Comparison of ENCODE assay signal across 18 cellular contexts in genomic region chr12:118680361-118680963, GRCh38.
DNase-seq lines count a peak whose midpoint lies in the region; ATAC-seq, FAIRE-seq and TF ChIP-seq lines count a peak whose summit lies in the region.
"Had no signal": no experiment of that assay in that cellular context is flagged by ENCODE, and none has a peak within 500 bp of the region (broad histone marks: within the 10 kb centered on the region; RNA-seq: fewer than 3 reads in every experiment).

No MANE protein-coding gene starts in this region.

- H2AFZ ChIP-seq in K562 (ENCODE audit: low read depth, low read length): peak overlapping the region; percentile 78
- H2AFZ ChIP-seq in neural progenitor cell (replicated peaks): no peak overlapping the region

- no peaks in the 10 kb centered on the region for H3K4me1 ChIP-seq in K562 (replicated peaks in 1 of 2; ENCODE audit: control insufficient read depth in 2 of 2, insufficient read depth in 2 of 2, low read length in 2 of 2)
- H3K4me1 ChIP-seq in neural progenitor cell: peaks cover 13% of the 10 kb centered on the region
- H3K4me1 ChIP-seq in CD8-positive, alpha-beta memory T cell (ENCODE audit: insufficient read depth, low read length): no peaks in the 10 kb centered on the region
- H3K4me1 ChIP-seq: adrenal gland, esophagus muscularis mucosa, left lung, uterus had no signal

- TF ChIP-seq CTCF in NB4 (IDR thresholded peaks at IDR 0.05; ENCODE audit: low read depth, low read length) (peak; percentile 10), K562 (IDR thresholded peaks at IDR 0.05 in 2 of 3, conservative IDR thresholded peaks at IDR 0.05 in 1 of 3; ENCODE audit: insufficient read depth in 2 of 3, low read depth in 1 of 3, low read length in 3 of 3) (peak; percentile 41 to 57 (median 51); a peak in 5 of 6 replicates), neural progenitor cell (IDR thresholded peaks at IDR 0.05) (no peak)

- H3K9ac ChIP-seq in K562 (ENCODE audit: insufficient read depth in 1 of 2, low read depth in 2 of 2, low read length in 2 of 2): no peak overlapping the region
- no peak overlapping the region for H3K9ac ChIP-seq in neural progenitor cell

- DNase-seq in HT-29 (ENCODE audit: low spot score) (peak; percentile 4), NB4 (ENCODE audit: low read depth) (peak; percentile 24), K562 (ENCODE audit: extremely low read depth in 1 of 4, low spot score in 3 of 4) (peak in 2 of 4 experiments; percentile 31 to 47), neural progenitor cell (ENCODE audit: low spot score) (peak; percentile 16)
- DNase-seq in CD8-positive, alpha-beta memory T cell: no peak
- DNase-seq: activated CD4-positive, alpha-beta memory T cell treated with anti-CD3 and anti-CD28 coated beads for 36 hours; adrenal gland; CD4-positive, CD25-positive, alpha-beta regulatory T cell; hypothalamus; naive thymus-derived CD8-positive, alpha-beta T cell; NCI-H1105; NCI-H510A treated with DMSO at 0.1 percent for 48 hours; stimulated activated naive CD4-positive, alpha-beta T cell; uterus had no signal

- TF ChIP-seq RAD21 in K562 (CRISPR knock-in tag; conservative IDR thresholded peaks at IDR 0.05 in 1 of 2, IDR thresholded peaks at IDR 0.05 in 1 of 2): no peak; a peak in 1 of 4 replicates

- peaks cover 2% of the 10 kb centered on the region for H3K27me3 Mint-ChIP-seq in neural progenitor cell (ENCODE audit: insufficient read depth, low read depth)
- peaks cover 0 to 6% of the 10 kb centered on the region in 2 donors for H3K27me3 Mint-ChIP-seq in CD8-positive, alpha-beta memory T cell
- H3K27me3 Mint-ChIP-seq: activated CD4-positive, alpha-beta memory T cell treated with anti-CD3 and anti-CD28 coated beads for 36 hours; CD4-positive, CD25-positive, alpha-beta regulatory T cell had no signal

- in situ Hi-C loops in K562 (cut with MboI): no loop called here

- H3K27ac Mint-ChIP-seq in neural progenitor cell: peak overlapping the region; percentile 85
- no peak overlapping the region for H3K27ac Mint-ChIP-seq in CD8-positive, alpha-beta memory T cell
- H3K27ac Mint-ChIP-seq: activated CD4-positive, alpha-beta memory T cell treated with anti-CD3 and anti-CD28 coated beads for 36 hours; CD4-positive, CD25-positive, alpha-beta regulatory T cell; naive thymus-derived CD8-positive, alpha-beta T cell had no signal

- no peaks in the 10 kb centered on the region for H4K20me1 ChIP-seq in K562 (replicated peaks; ENCODE audit: control insufficient read depth, insufficient read depth, low read length)
- H4K20me1 ChIP-seq in neural progenitor cell (ENCODE audit: low read depth): no peaks in the 10 kb centered on the region

- H3F3A ChIP-seq in neural progenitor cell (ENCODE audit: low read depth): no peaks in the 10 kb centered on the region

- WGBS in K562 (ENCODE audit: insufficient coverage, low coverage, missing lambda C conversion rate): 0% methylated on average over 7 of the region's 7 CpGs

- H3K36me3 ChIP-seq in K562 (ENCODE audit: control insufficient read depth, insufficient read depth, low read length): no peaks in the 10 kb centered on the region
- no peaks in the 10 kb centered on the region for H3K36me3 ChIP-seq in neural progenitor cell
- H3K36me3 ChIP-seq in CD8-positive, alpha-beta memory T cell (ENCODE audit: insufficient read depth, low read length): no peaks in the 10 kb centered on the region
- H3K36me3 ChIP-seq: adrenal gland, esophagus muscularis mucosa, left lung, uterus had no signal

- peak; percentile 93 for ATAC-seq in K562
- ATAC-seq in GM18519 (IDR thresholded peaks at IDR 0.05; ENCODE audit: low FRiP score, unreplicated experiment): no peak
- ATAC-seq in GM19452 (IDR thresholded peaks at IDR 0.05; ENCODE audit: unreplicated experiment): no peak
- ATAC-seq: left lung; naive thymus-derived CD8-positive, alpha-beta T cell had no signal

- TF ChIP-seq POLR2A in NB4 (IDR thresholded peaks at IDR 0.05; ENCODE audit: extremely low read depth, insufficient read length): no peak
- no peak for TF ChIP-seq POLR2A in K562 (conservative IDR thresholded peaks at IDR 0.05)

- H3K4me3 ChIP-seq in NB4 (ENCODE audit: low read depth, low read length) (no peak overlapping the region), K562 (no peak overlapping the region), neural progenitor cell (no peak overlapping the region)
- H3K4me3 ChIP-seq in CD8-positive, alpha-beta memory T cell (ENCODE audit: low read length): no peak overlapping the region
- H3K4me3 ChIP-seq: adrenal gland, esophagus muscularis mucosa, left lung, uterus had no signal

- H3K4me1 Mint-ChIP-seq in neural progenitor cell: peaks cover 16% of the 10 kb centered on the region
- no peaks in the 10 kb centered on the region for H3K4me1 Mint-ChIP-seq in CD8-positive, alpha-beta memory T cell
- H3K4me1 Mint-ChIP-seq: CD4-positive, CD25-positive, alpha-beta regulatory T cell; naive thymus-derived CD8-positive, alpha-beta T cell had no signal

- H3K27ac ChIP-seq in K562 (ENCODE audit: extremely low read depth, low read depth, low read length) (no peak overlapping the region), neural progenitor cell (no peak overlapping the region)
- H3K27ac ChIP-seq in CD8-positive, alpha-beta memory T cell (ENCODE audit: low read depth, low read length): no peak overlapping the region
- H3K27ac ChIP-seq: adrenal gland, esophagus muscularis mucosa, left lung, uterus had no signal

- no TSS peak for BruUV-seq in K562 (replicated peaks; lab: Mats Ljungman, UMichigan)

- no peak for TF ChIP-seq EP300 in K562 (IDR thresholded peaks at IDR 0.05; ENCODE audit: low read length)

- CTCF ChIA-PET in K562 (lab: Yijun Ruan, JAX; ENCODE audit: low intra/inter-chr PET ratio): no interaction called here
- CTCF ChIA-PET in CD8-positive, alpha-beta memory T cell (lab: Charles Lee): no interaction called here

- no peaks in the 10 kb centered on the region for H3K9me3 ChIP-seq in K562 (replicated peaks; ENCODE audit: control insufficient read depth, insufficient read depth, low read depth, low read length)
- H3K9me3 ChIP-seq in neural progenitor cell (ENCODE audit: low read depth): no peaks in the 10 kb centered on the region
- no peaks in the 10 kb centered on the region for H3K9me3 ChIP-seq in CD8-positive, alpha-beta memory T cell (ENCODE audit: low read length)
- H3K9me3 ChIP-seq: adrenal gland, uterus had no signal

- H3K4me2 ChIP-seq in K562 (ENCODE audit: insufficient read depth, low read length) (peak overlapping the region; percentile 66), neural progenitor cell (peak overlapping the region; percentile 47)

- POLR2A ChIA-PET in K562 (lab: Yijun Ruan, JAX): no interaction called here
- POLR2A ChIA-PET in CD8-positive, alpha-beta memory T cell (lab: Charles Lee): no interaction called here

- H3K9me1 ChIP-seq in K562 (ENCODE audit: control insufficient read depth, insufficient read depth, low read length): no peaks in the 10 kb centered on the region

- peak; percentile 85 for FAIRE-seq in K562 (lab: Jason Lieb, UNC)

- no peaks in the 10 kb centered on the region for H3K79me2 ChIP-seq in K562 (ENCODE audit: control insufficient read depth, insufficient read depth, low read length)
- no peaks in the 10 kb centered on the region for H3K79me2 ChIP-seq in neural progenitor cell (ENCODE audit: low read depth)

- no peaks in the 10 kb centered on the region for H3K27me3 ChIP-seq in K562 (ENCODE audit: control insufficient read depth in 2 of 2, insufficient read depth in 2 of 2, low read length in 2 of 2)
- no peaks in the 10 kb centered on the region for H3K27me3 ChIP-seq in neural progenitor cell
- no peaks in the 10 kb centered on the region for H3K27me3 ChIP-seq in CD8-positive, alpha-beta memory T cell (ENCODE audit: insufficient read depth, low read length, poor library complexity, severe bottlenecking)
- H3K27me3 ChIP-seq: adrenal gland, uterus had no signal

- no peaks in the 10 kb centered on the region for H3K36me3 Mint-ChIP-seq in neural progenitor cell
- H3K36me3 Mint-ChIP-seq in CD8-positive, alpha-beta memory T cell: no peaks in the 10 kb centered on the region
- H3K36me3 Mint-ChIP-seq: activated CD4-positive, alpha-beta memory T cell treated with anti-CD3 and anti-CD28 coated beads for 36 hours; CD4-positive, CD25-positive, alpha-beta regulatory T cell had no signal

- peaks cover 11% of the 10 kb centered on the region for H3K9me3 Mint-ChIP-seq in neural progenitor cell
- H3K9me3 Mint-ChIP-seq in CD8-positive, alpha-beta memory T cell: peaks cover 0 to 13% (median 8%) of the 10 kb centered on the region in 5 donors

- intact Hi-C loops in K562 (cut with micrococcal nuclease): no loop called here

- peak overlapping the region; percentile 47 for H3K4me3 Mint-ChIP-seq in neural progenitor cell
- H3K4me3 Mint-ChIP-seq in CD8-positive, alpha-beta memory T cell: no peak overlapping the region
- H3K4me3 Mint-ChIP-seq: activated CD4-positive, alpha-beta memory T cell treated with anti-CD3 and anti-CD28 coated beads for 36 hours; CD4-positive, CD25-positive, alpha-beta regulatory T cell; naive thymus-derived CD8-positive, alpha-beta T cell had no signal

TF ChIP-seq in K562, 482 proteins besides CTCF, POLR2A, EP300 and RAD21 (continues in another document):
- TF ChIP-seq KDM1A (IDR thresholded peaks at IDR 0.05) (no peak), DPF2 (IDR thresholded peaks at IDR 0.05) (peak; percentile 39; the same call in 1 of the 2 replicates), PPARD (CRISPR knock-in tag; IDR thresholded peaks at IDR 0.05) (no peak), BMI1 (IDR thresholded peaks at IDR 0.05; ENCODE audit: low read length) (no peak), SMARCA4 (IDR thresholded peaks at IDR 0.05) (0 out of 2 replicates have a peak, but pooled peaks have one; percentile 24), FOS (IDR thresholded peaks at IDR 0.05; ENCODE audit: extremely low read depth, insufficient read length) (no peak)
- TF ChIP-seq, protein P1, sequence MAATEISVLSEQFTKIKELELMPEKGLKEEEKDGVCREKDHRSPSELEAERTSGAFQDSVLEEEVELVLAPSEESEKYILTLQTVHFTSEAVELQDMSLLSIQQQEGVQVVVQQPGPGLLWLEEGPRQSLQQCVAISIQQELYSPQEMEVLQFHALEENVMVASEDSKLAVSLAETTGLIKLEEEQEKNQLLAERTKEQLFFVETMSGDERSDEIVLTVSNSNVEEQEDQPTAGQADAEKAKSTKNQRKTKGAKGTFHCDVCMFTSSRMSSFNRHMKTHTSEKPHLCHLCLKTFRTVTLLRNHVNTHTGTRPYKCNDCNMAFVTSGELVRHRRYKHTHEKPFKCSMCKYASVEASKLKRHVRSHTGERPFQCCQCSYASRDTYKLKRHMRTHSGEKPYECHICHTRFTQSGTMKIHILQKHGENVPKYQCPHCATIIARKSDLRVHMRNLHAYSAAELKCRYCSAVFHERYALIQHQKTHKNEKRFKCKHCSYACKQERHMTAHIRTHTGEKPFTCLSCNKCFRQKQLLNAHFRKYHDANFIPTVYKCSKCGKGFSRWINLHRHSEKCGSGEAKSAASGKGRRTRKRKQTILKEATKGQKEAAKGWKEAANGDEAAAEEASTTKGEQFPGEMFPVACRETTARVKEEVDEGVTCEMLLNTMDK (IDR thresholded peaks at IDR 0.05; ENCODE audit: borderline replicate concordance, insufficient read depth, low read depth, low read length, poor library complexity, severe bottlenecking): peak; percentile 52

Comparison
In these comparisons a context has a peak if more than half of its experiments do, and no peak if none do; other contexts are left out.
1. DNase-seq: peak in HT-29 (single experiment), NB4 (single experiment) and neural progenitor cell (single experiment); none in CD8-positive, alpha-beta memory T cell (0 of 5).